13 cellular contexts compared by ENCODE assay signal in genomic region chr7:142809671-142810070, GRCh38. TPM values are rescaled to one million over a fixed set of nuclear protein-coding genes. Genes with fewer than 3 reads are reported as not detected.
DNase-seq lines count a peak whose midpoint lies in the region; ATAC-seq and TF ChIP-seq lines count a peak whose summit lies in the region.
"Had no signal": no experiment of that assay in that cellular context is flagged by ENCODE, and none has a peak within 500 bp of the region (broad histone marks: within the 10 kb centered on the region; RNA-seq: fewer than 3 reads in every experiment).

No MANE protein-coding gene starts in this region.

- H3K9me3 ChIP-seq in BLaER1 = no peaks in the 10 kb centered on the region
- H3K9me3 ChIP-seq: BE2C, heart left ventricle had no signal

- no peak for TF ChIP-seq CTCF in glutamatergic neuron (IDR thresholded peaks at IDR 0.05; ENCODE audit: partially characterized antibody, unreplicated experiment)

- peaks cover 7% of the 10 kb centered on the region; the same call in 1 of the 2 replicates for H4K20me1 ChIP-seq in BLaER1

- peaks cover 5% of the 10 kb centered on the region for H3K36me3 Mint-ChIP-seq in activated CD4-positive, alpha-beta memory T cell treated with anti-CD3 and anti-CD28 coated beads for 36 hours
- H3K36me3 Mint-ChIP-seq in effector memory CD8-positive, alpha-beta T cell (ENCODE audit: insufficient read depth) = peaks cover 40% of the 10 kb centered on the region
- H3K36me3 Mint-ChIP-seq in glutamatergic neuron (ENCODE audit: unreplicated experiment) = no peaks in the 10 kb centered on the region

- no peaks in the 10 kb centered on the region for H3K27me3 Mint-ChIP-seq in activated CD4-positive, alpha-beta memory T cell treated with anti-CD3 and anti-CD28 coated beads for 36 hours
- H3K27me3 Mint-ChIP-seq in effector memory CD8-positive, alpha-beta T cell = no peaks in the 10 kb centered on the region
- peaks cover 4% of the 10 kb centered on the region for H3K27me3 Mint-ChIP-seq in glutamatergic neuron (ENCODE audit: unreplicated experiment)

- peak overlapping the region; percentile 100 for H3K27ac Mint-ChIP-seq in activated CD4-positive, alpha-beta memory T cell treated with anti-CD3 and anti-CD28 coated beads for 36 hours
- H3K27ac Mint-ChIP-seq in effector memory CD8-positive, alpha-beta T cell = peak overlapping the region; percentile 99
- no peak overlapping the region for H3K27ac Mint-ChIP-seq in glutamatergic neuron (ENCODE audit: unreplicated experiment)

- H3K4me3 ChIP-seq in BLaER1 = no peak overlapping the region

- H3K27me3 ChIP-seq in BLaER1 = no peaks in the 10 kb centered on the region
- H3K27me3 ChIP-seq: BE2C had no signal

- CTCF ChIA-PET in activated CD4-positive, alpha-beta memory T cell treated with anti-CD3 and anti-CD28 coated beads for 36 hours (lab: Charles Lee) = interaction anchor here (0.6 to 11.6 kb wide), 22 partner anchors 11 to 522 kb away, joined by 3 to 390 read pairs (median 6); no protein-coding TSS in a partner anchor

- intact Hi-C loops in activated CD4-positive, alpha-beta memory T cell treated with anti-CD3 and anti-CD28 coated beads for 36 hours (cut with micrococcal nuclease) = loop anchor here (1.0 to 10.0 kb wide), 18 partner anchors 15 to 1255 kb away; partner anchors contain the start of genes AGK, CASP2, TAS2R38 and ZYX

- no peaks in the 10 kb centered on the region for H3K36me3 ChIP-seq in BLaER1
- H3K36me3 ChIP-seq: BE2C, heart left ventricle had no signal

- peaks cover 93% of the 10 kb centered on the region for H3K4me1 ChIP-seq in BLaER1
- H3K4me1 ChIP-seq: BE2C had no signal

- H3K9me3 Mint-ChIP-seq in activated CD4-positive, alpha-beta memory T cell treated with anti-CD3 and anti-CD28 coated beads for 36 hours = no peaks in the 10 kb centered on the region
- no peaks in the 10 kb centered on the region for H3K9me3 Mint-ChIP-seq in effector memory CD8-positive, alpha-beta T cell
- H3K9me3 Mint-ChIP-seq in glutamatergic neuron (ENCODE audit: unreplicated experiment) = peaks cover 2% of the 10 kb centered on the region

- POLR2A ChIA-PET in activated CD4-positive, alpha-beta memory T cell treated with anti-CD3 and anti-CD28 coated beads for 36 hours (lab: Charles Lee) = interaction anchor here (1.6 to 10.8 kb wide), 4 partner anchors 9 to 274 kb away, joined by 3 to 517 read pairs (median 28); no protein-coding TSS in a partner anchor

- ATAC-seq in GM18861 (IDR thresholded peaks at IDR 0.05; ENCODE audit: unreplicated experiment) (peak; percentile 22), GM19023 (IDR thresholded peaks at IDR 0.05; ENCODE audit: unreplicated experiment) (no peak), GM19455 (IDR thresholded peaks at IDR 0.05; ENCODE audit: unreplicated experiment) (no peak)
- ATAC-seq in effector memory CD8-positive, alpha-beta T cell (replicated peaks) = no peak
- ATAC-seq: heart left ventricle had no signal

- peak overlapping the region; percentile 56 for H3K4me3 Mint-ChIP-seq in activated CD4-positive, alpha-beta memory T cell treated with anti-CD3 and anti-CD28 coated beads for 36 hours
- H3K4me3 Mint-ChIP-seq in effector memory CD8-positive, alpha-beta T cell = peak overlapping the region; percentile 77 to 100
- no peak overlapping the region for H3K4me3 Mint-ChIP-seq in glutamatergic neuron (ENCODE audit: unreplicated experiment)

- H3K4me1 Mint-ChIP-seq in activated CD4-positive, alpha-beta memory T cell treated with anti-CD3 and anti-CD28 coated beads for 36 hours (ENCODE audit: low read depth) = peaks cover 92% of the 10 kb centered on the region
- peaks cover 64 to 71% of the 10 kb centered on the region in 2 donors for H3K4me1 Mint-ChIP-seq in effector memory CD8-positive, alpha-beta T cell (ENCODE audit: low read depth in 2 of 2)
- H3K4me1 Mint-ChIP-seq in glutamatergic neuron (ENCODE audit: low read depth, unreplicated experiment) = peaks cover 18% of the 10 kb centered on the region

- peak overlapping the region; percentile 84 for H3K27ac ChIP-seq in BLaER1

- peak; percentile 26 for DNase-seq in activated CD4-positive, alpha-beta memory T cell treated with anti-CD3 and anti-CD28 coated beads for 36 hours
- no peak for DNase-seq in effector memory CD8-positive, alpha-beta T cell
- no peak for DNase-seq in glutamatergic neuron
- no peak for DNase-seq in stimulated activated CD4-positive, alpha-beta T cell treated with anti-CD3 and anti-CD28 coated beads, Interleukin-2, amount 100 ng/mL, for 48 hours
- DNase-seq: BE2C, GF-D8, heart left ventricle, NCI-H146 had no signal

- peak overlapping the region; percentile 82 for H3K4me2 ChIP-seq in BLaER1

- H3K9ac ChIP-seq in BLaER1 = 0 out of 2 replicates have a peak overlapping the region, but pooled peaks have one; percentile 33

RNA-seq across cellular contexts. Expression of gene PRSS2, which starts 38.9 kb away (rescaled TPM):
- not detected for total RNA-seq in activated CD4-positive, alpha-beta memory T cell treated with anti-CD3 and anti-CD28 coated beads for 36 hours
- total RNA-seq in glutamatergic neuron (ENCODE audit: unreplicated experiment) = not detected
- total RNA-seq: SK-MEL-5 had no signal

RNA-seq across cellular contexts. Expression of gene EPHB6, which starts 45.2 kb away (rescaled TPM):
- 10 to 100 TPM in 1 of 2 experiments, 1 to 10 TPM in 1; 9.5 to 11.0 TPM for total RNA-seq in activated CD4-positive, alpha-beta memory T cell treated with anti-CD3 and anti-CD28 coated beads for 36 hours
- total RNA-seq in glutamatergic neuron (ENCODE audit: unreplicated experiment) = 21.4 TPM
